20 cellular contexts compared by ENCODE assay signal in genomic region chr3:174859756-174860155, GRCh38. TPM values are rescaled to one million over a fixed set of nuclear protein-coding genes. Genes with fewer than 3 reads are reported as not detected.
A peak's percentile ranks its signal among the peaks of the same experiment; 100 is the strongest.
DNase-seq lines count a peak whose midpoint lies in the region; ATAC-seq, FAIRE-seq and TF ChIP-seq lines count a peak whose summit lies in the region.
"Had no signal": no experiment of that assay in that cellular context is flagged by ENCODE, and none has a peak within 500 bp of the region (broad histone marks: within the 10 kb centered on the region; RNA-seq: fewer than 3 reads in every experiment).

No MANE protein-coding gene starts in this region.

- H4K5ac ChIP-seq in H1 (ENCODE audit: insufficient read length, low read depth, low read length), result no peak overlapping the region

- H3K27ac ChIP-seq in H1 (ENCODE audit: low read depth, low read length), result no peak overlapping the region
- H3K27ac ChIP-seq: ascending aorta, esophagus muscularis mucosa, left ventricle myocardium inferior, neural progenitor cell had no signal

- H3K9me3 Mint-ChIP-seq in Caco-2 (ENCODE audit: unreplicated experiment) (no peaks in the 10 kb centered on the region), nephron (no peaks in the 10 kb centered on the region)
- H3K9me3 Mint-ChIP-seq: neural progenitor cell; stimulated activated naive CD8-positive, alpha-beta T cell treated with anti-CD3 and anti-CD28 coated beads, Interleukin-15, Interleukin-2, amounts not matched to agents 100 ng/mL and 50 ng/mL, for 24 hours had no signal

- no peaks in the 10 kb centered on the region for H3K27me3 Mint-ChIP-seq in Caco-2 (ENCODE audit: insufficient read depth, unreplicated experiment)
- H3K27me3 Mint-ChIP-seq in nephron (ENCODE audit: low read depth), result no peaks in the 10 kb centered on the region
- H3K27me3 Mint-ChIP-seq: dendritic cell treated with granulocyte-macrophage colony-stimulating factor and Interleukin-4, amounts not matched to agents 40 ng/mL and 50 ng/mL, for 4 days; stimulated activated naive CD8-positive, alpha-beta T cell treated with anti-CD3 and anti-CD28 coated beads, Interleukin-15, Interleukin-2, amounts not matched to agents 100 ng/mL and 50 ng/mL, for 24 hours had no signal

- TF ChIP-seq POLR2A in H1 (IDR thresholded peaks at IDR 0.05; ENCODE audit: control extremely low read depth in 1 of 2, low read depth in 2 of 2, low read length in 2 of 2), result no peak
- no peak for TF ChIP-seq POLR2A in lower leg skin (IDR thresholded peaks at IDR 0.05)

- no peak overlapping the region for H2BK20ac ChIP-seq in H1 (ENCODE audit: low read length)

- H3K79me1 ChIP-seq in H1 (ENCODE audit: low read depth, low read length), result no peaks in the 10 kb centered on the region

- no TSS peak for BruUV-seq in Caco-2 (replicated peaks; lab: Mats Ljungman, UMichigan)

- no peak for TF ChIP-seq RAD21 in H1 (IDR thresholded peaks at IDR 0.05 in 1 of 2, conservative IDR thresholded peaks at IDR 0.05 in 1 of 2; ENCODE audit: low read depth in 2 of 2, low read length in 2 of 2)

- H3K23me2 ChIP-seq in H1 (ENCODE audit: low read depth, low read length), result no peaks in the 10 kb centered on the region

- H2BK12ac ChIP-seq in H1 (ENCODE audit: low read depth, low read length), result no peak overlapping the region

- no peak for TF ChIP-seq EP300 in H1 (IDR thresholded peaks at IDR 0.05; ENCODE audit: borderline replicate concordance in 1 of 2, low read depth in 2 of 2, low read length in 2 of 2)

- H3K79me2 ChIP-seq in H1 (ENCODE audit: control insufficient read depth in 1 of 2, insufficient read depth in 2 of 2, low read length in 2 of 2), result no peaks in the 10 kb centered on the region

- H3K9me3 ChIP-seq in Caco-2 (no peaks in the 10 kb centered on the region), H1 (ENCODE audit: insufficient read depth in 2 of 2, low read depth in 1 of 2, low read length in 1 of 2) (no peaks in the 10 kb centered on the region)
- H3K9me3 ChIP-seq: ascending aorta, esophagus muscularis mucosa, HAP-1, left ventricle myocardium inferior had no signal

- no peak for TF ChIP-seq CTCF in Caco-2 (IDR thresholded peaks at IDR 0.05; ENCODE audit: insufficient read depth in 1 of 2, low read depth in 1 of 2, low read length in 1 of 2, severe bottlenecking in 1 of 2, unreplicated experiment in 1 of 2)
- TF ChIP-seq CTCF in H1 (IDR thresholded peaks at IDR 0.05; ENCODE audit: control extremely low read depth in 1 of 3, insufficient read depth in 1 of 3, low read depth in 1 of 3, low read length in 3 of 3), result no peak
- TF ChIP-seq CTCF in nephron (IDR thresholded peaks at IDR 0.05; ENCODE audit: unreplicated experiment in 3 of 3), result no peak
- no peak for TF ChIP-seq CTCF in lower leg skin (IDR thresholded peaks at IDR 0.05)

- no peak overlapping the region for H3K9ac ChIP-seq in H1 (replicated peaks in 1 of 4; ENCODE audit: extremely low read depth in 1 of 4, low read depth in 3 of 4, low read length in 3 of 4)
- H3K9ac ChIP-seq: neural progenitor cell had no signal

- intact Hi-C loops in Caco-2 (cut with micrococcal nuclease; ENCODE audit: unreplicated experiment), result loop anchor here (2.0 to 5.0 kb wide), 3 partner anchors 82 to 467 kb away; no protein-coding TSS in a partner anchor
- intact Hi-C loops in lower leg skin (cut with DNase I; ENCODE audit: low total_unique reads), result no loop called here

- DNase-seq in Caco-2 (peak in 1 of 2 experiments; percentile 33), NCI-H146 treated with DMSO at 0.1 percent for 48 hours (lab: John Stamatoyannopoulos, UW; ENCODE audit: unreplicated experiment) (peak; percentile 41), H1 (ENCODE audit: low read depth in 1 of 2, low spot score in 2 of 2) (no peak), lower leg skin (ENCODE audit: low spot score in 2 of 2) (no peak), LoVo (ENCODE audit: low spot score) (no peak), DMS 273 treated with DMSO at 0.1 percent for 48 hours (lab: John Stamatoyannopoulos, UW) (no peak)
- DNase-seq: activated gamma-delta T cell, Karpas-422, left ventricle myocardium inferior, NCI-H446 had no signal

- 84% methylated on average over 3 of the region's 3 CpGs; no CpG with 5 or more reads in 1 of the 2 experiments for WGBS in H1 (ENCODE audit: extremely low coverage in 1 of 2, insufficient coverage in 1 of 2, insufficient read length in 1 of 2, insufficient replicate concordance in 2 of 2, low coverage in 1 of 2, low lambda C conversion rate in 2 of 2, missing lambda C conversion rate in 1 of 2), 2 experiments
- WGBS in lower leg skin, 2 donors, result 82 to 88% methylated on average over 3 of the region's 3 CpGs

- H3K4me3 ChIP-seq in Caco-2 (ENCODE audit: low read depth, low read length) (no peak overlapping the region), H1 (ENCODE audit: extremely low read depth in 1 of 4, insufficient read depth in 2 of 4, low read depth in 3 of 4, low read length in 4 of 4) (no peak overlapping the region), lower leg skin (ENCODE audit: low read depth, poor library complexity, severe bottlenecking) (no peak overlapping the region)
- H3K4me3 ChIP-seq: ascending aorta, esophagus muscularis mucosa, HAP-1, left ventricle myocardium inferior, neural progenitor cell had no signal

- POLR2A ChIA-PET in Caco-2 (lab: Charles Lee) (no interaction called here), H1 (lab: Charles Lee; ENCODE audit: partially characterized antibody) (no interaction called here)

- no peak overlapping the region for H4K8ac ChIP-seq in H1 (ENCODE audit: extremely low read depth, insufficient read depth, low read length)

- no peak for ATAC-seq in GM18870 (IDR thresholded peaks at IDR 0.05; ENCODE audit: unreplicated experiment)
- ATAC-seq: SK-N-SH treated with all-trans-retinoic acid at 6 μM for 48 hours had no signal

- H3K4me2 ChIP-seq in H1 (ENCODE audit: insufficient read depth in 1 of 2, low read depth in 2 of 2, low read length in 2 of 2), result no peak overlapping the region
- H3K4me2 ChIP-seq: neural progenitor cell had no signal

- H2AK5ac ChIP-seq in H1 (ENCODE audit: low read depth, low read length), result no peak overlapping the region

- CTCF ChIA-PET in Caco-2 (lab: Charles Lee), result no interaction called here
- CTCF ChIA-PET in H1 (lab: Charles Lee; ENCODE audit: partially characterized antibody), result no interaction called here

- H3K4me1 Mint-ChIP-seq in Caco-2 (ENCODE audit: low read depth, unreplicated experiment), result peaks cover 14% of the 10 kb centered on the region
- H3K4me1 Mint-ChIP-seq in nephron, result peaks cover 8% of the 10 kb centered on the region
- H3K4me1 Mint-ChIP-seq: neural progenitor cell had no signal

- no peak overlapping the region for H4K91ac ChIP-seq in H1 (replicated peaks; ENCODE audit: insufficient read length, low read length)

- no peak overlapping the region for H3K14ac ChIP-seq in H1 (ENCODE audit: insufficient read length)

- H3K27ac Mint-ChIP-seq in Caco-2 (ENCODE audit: unreplicated experiment) (peak overlapping the region; percentile 45), nephron (peak overlapping the region; percentile 78 to 90 (median 87))
- H3K27ac Mint-ChIP-seq: dendritic cell treated with granulocyte-macrophage colony-stimulating factor and Interleukin-4, amounts not matched to agents 40 ng/mL and 50 ng/mL, for 4 days; neural progenitor cell; stimulated activated naive CD8-positive, alpha-beta T cell treated with anti-CD3 and anti-CD28 coated beads, Interleukin-15, Interleukin-2, amounts not matched to agents 100 ng/mL and 50 ng/mL, for 24 hours had no signal

- no peak overlapping the region for H2BK120ac ChIP-seq in H1 (replicated peaks; ENCODE audit: low read depth, low read length)

- no peak overlapping the region; the same call in 1 of the 2 replicates for H2AFZ ChIP-seq in H1 (ENCODE audit: low read length)
- H2AFZ ChIP-seq: neural progenitor cell had no signal

- H3K27me3 ChIP-seq in Caco-2 (replicated peaks; ENCODE audit: control insufficient read depth, insufficient read depth, low read length), result no peaks in the 10 kb centered on the region
- no peaks in the 10 kb centered on the region; a peak in 1 of 7 replicates for H3K27me3 ChIP-seq in H1 (replicated peaks in 1 of 4; ENCODE audit: control insufficient read depth in 3 of 4, extremely low read depth in 1 of 4, insufficient read depth in 3 of 4, low read length in 3 of 4)
- H3K27me3 ChIP-seq: ascending aorta, esophagus muscularis mucosa, neural progenitor cell had no signal

- H3K23ac ChIP-seq in H1 (ENCODE audit: insufficient read length), result no peak overlapping the region

- H4K20me1 ChIP-seq in H1 (replicated peaks in 1 of 2; ENCODE audit: control insufficient read depth in 1 of 2, insufficient read depth in 2 of 2, low read length in 2 of 2), result no peaks in the 10 kb centered on the region

- no peak overlapping the region for H2BK5ac ChIP-seq in H1 (ENCODE audit: low read depth, low read length)

- peak overlapping the region; percentile 37 for H3K4me3 Mint-ChIP-seq in Caco-2 (ENCODE audit: unreplicated experiment)
- H3K4me3 Mint-ChIP-seq in nephron, result peak overlapping the region in 2 of 3 experiments; percentile 11 to 67
- H3K4me3 Mint-ChIP-seq: dendritic cell treated with granulocyte-macrophage colony-stimulating factor and Interleukin-4, amounts not matched to agents 40 ng/mL and 50 ng/mL, for 4 days; neural progenitor cell; stimulated activated naive CD8-positive, alpha-beta T cell treated with anti-CD3 and anti-CD28 coated beads, Interleukin-15, Interleukin-2, amounts not matched to agents 100 ng/mL and 50 ng/mL, for 24 hours had no signal

- H3K36me3 Mint-ChIP-seq in Caco-2 (ENCODE audit: insufficient read depth, unreplicated experiment) (no peaks in the 10 kb centered on the region), nephron (ENCODE audit: low read depth) (no peaks in the 10 kb centered on the region)
- H3K36me3 Mint-ChIP-seq: neural progenitor cell had no signal

- no peak overlapping the region for H3K18ac ChIP-seq in H1 (ENCODE audit: extremely low read depth, low read length)

- no peaks in the 10 kb centered on the region for H3K36me3 ChIP-seq in Caco-2 (ENCODE audit: control insufficient read depth, insufficient read depth, low read length)
- H3K36me3 ChIP-seq in H1 (ENCODE audit: control insufficient read depth in 2 of 4, insufficient read depth in 4 of 4, low read length in 3 of 4), result no peaks in the 10 kb centered on the region
- H3K36me3 ChIP-seq: ascending aorta, esophagus muscularis mucosa, HAP-1, left ventricle myocardium inferior, neural progenitor cell had no signal

- H3K4me1 ChIP-seq in Caco-2, result peaks cover 41% of the 10 kb centered on the region
- H3K4me1 ChIP-seq in H1 (replicated peaks in 1 of 4; ENCODE audit: control insufficient read depth in 3 of 4, insufficient read depth in 4 of 4, low read length in 3 of 4), result peaks cover 0 to 3% (median 1%) of the 10 kb centered on the region in 4 experiments; a peak in 3 of 7 replicates

- no peak overlapping the region for H2BK15ac ChIP-seq in H1 (ENCODE audit: low read length)

- H3K4ac ChIP-seq in H1 (replicated peaks; ENCODE audit: insufficient read length, low read depth, low read length), result no peak overlapping the region

- no peak for FAIRE-seq in H1 (lab: Jason Lieb, UNC)

- no peak overlapping the region for H3K56ac ChIP-seq in H1 (replicated peaks; ENCODE audit: insufficient read length, low read depth, low read length)

RNA-seq across cellular contexts. Expression of gene NAALADL2, which starts 0.6 kb away (rescaled TPM):
- 4.0 and 4.4 TPM in 2 replicates for total RNA-seq in Caco-2 (2022)
- 0.22 and 0.69 TPM in 2 replicates for total RNA-seq in H1 (2021; fragmentation: NEBNext Ultra II Directional; extraction: Animal tissue kit (Norgen Biotek cat#: 25700))
- 0.12 and 0.30 TPM in 2 replicates for polyA plus RNA-seq in H1 (2011; rRNA removed)
- 0.37 TPM for polyA plus RNA-seq in H1 (2011; cell fraction: cytosol; rRNA removed)
- polyA plus RNA-seq in H1 (2011; cell fraction: nucleus; rRNA removed), result 0.30 TPM
- polyA plus RNA-seq in H1 (2012, experiment 1 of 2), result 0.35 to 1.3 TPM (median 0.60 TPM) in 4 replicates
- not detected for polyA plus RNA-seq in H1 (2012, experiment 2 of 2)
- 0.59 TPM for polyA plus RNA-seq in H1 (2013, experiment 1 of 2)
- polyA plus RNA-seq in H1 (2013, experiment 2 of 2), result 0.77 TPM
- 2.4 TPM in 2 replicates for polyA minus RNA-seq in H1 (2011; rRNA and poly(A)+ RNA removed)
- not detected for polyA minus RNA-seq in H1 (2011; cell fraction: cytosol; rRNA and poly(A)+ RNA removed)
- polyA minus RNA-seq in H1 (2011; cell fraction: nucleus; rRNA and poly(A)+ RNA removed), result 6.9 TPM
- total RNA-seq in lower leg skin, result 1 to 10 TPM; 3.6 to 8.1 (median 4.6) TPM
- total RNA-seq: activated CD8-positive, alpha-beta memory T cell treated with anti-CD3 and anti-CD28 coated beads for 36 hours had no signal
